ENCODE assay signal across 29 cellular contexts in genomic region chr18:78962098-78962497, GRCh38. TPM values are rescaled to one million over a fixed set of nuclear protein-coding genes. Genes with fewer than 3 reads are reported as not detected.
"Had no signal": no experiment of that assay in that cellular context is flagged by ENCODE, and none has a peak within 500 bp of the region (broad histone marks: within the 10 kb centered on the region; RNA-seq: fewer than 3 reads in every experiment).

No MANE protein-coding gene starts in this region.

- H3K4me3 ChIP-seq: colonic mucosa, esophagus squamous epithelium, gastrocnemius medialis, heart right ventricle, left lung, lower lobe of right lung, mucosa of descending colon had no signal

- H3K9me3 ChIP-seq: colonic mucosa, esophagus squamous epithelium, gastrocnemius medialis, lower lobe of right lung had no signal

- H3K36me3 ChIP-seq: colonic mucosa, esophagus squamous epithelium, gastrocnemius medialis, heart right ventricle, left lung, lower lobe of right lung had no signal

- ATAC-seq: effector memory CD8-positive, alpha-beta T cell; esophagus mucosa; gastrocnemius medialis; heart right ventricle; left cardiac atrium; left lung; left ventricle myocardium superior; lower lobe of right lung; mucosa of descending colon had no signal

- H3K27ac ChIP-seq: colonic mucosa, epithelial cell of prostate, esophagus squamous epithelium, gastrocnemius medialis, heart right ventricle, left lung, lower lobe of right lung had no signal

- FAIRE-seq: endometrium, islet of Langerhans, keratinocyte had no signal

- DNase-seq: colonic mucosa; cortex of kidney; effector CD8-positive, alpha-beta T cell; effector memory CD8-positive, alpha-beta T cell; endodermal cell; erythroblast; esophagus squamous epithelium; foreskin fibroblast; foreskin melanocyte; gastrocnemius medialis; glutamatergic neuron; head of caudate nucleus; heart right ventricle; hippocampal formation; left cardiac atrium; left lung; left ventricle myocardium superior; lower lobe of right lung; mesenchymal stem cell; mucosa of descending colon had no signal

- H3K4me1 ChIP-seq: colonic mucosa, esophagus squamous epithelium, gastrocnemius medialis, heart right ventricle, left lung, lower lobe of right lung had no signal

- H3K27me3 ChIP-seq: colonic mucosa had no signal

RNA-seq across cellular contexts. Expression of gene SALL3, which starts 17.5 kb away (rescaled TPM):
- total RNA-seq: dermis microvascular lymphatic vessel endothelial cell, esophagus mucosa, esophagus squamous epithelium, gastrocnemius medialis, left lung, left ventricle myocardium superior, lower lobe of right lung, lung microvascular endothelial cell, mesenteric fat pad, mucosa of descending colon, myocyte had no signal
- polyA plus RNA-seq: keratinocyte had no signal
